In genomic region chr20:35115606-35116005, GRCh38 we compare ENCODE assay signal across 12 cellular contexts. TPM values are rescaled to one million over a fixed set of nuclear protein-coding genes. Genes with fewer than 3 reads are reported as not detected.
"Had no signal": no experiment of that assay in that cellular context is flagged by ENCODE, and none has a peak within 500 bp of the region (broad histone marks: within the 10 kb centered on the region; RNA-seq: fewer than 3 reads in every experiment).

No MANE protein-coding gene starts in this region.

- H3K4me3 ChIP-seq: body of pancreas, coronary artery, pancreas, uterus had no signal

- H3K27me3 ChIP-seq: body of pancreas, foreskin keratinocyte, pancreas, uterus had no signal

- H3K9me3 Mint-ChIP-seq: central memory CD8-positive, alpha-beta T cell; neural crest cell had no signal

- H3K4me1 ChIP-seq: body of pancreas, pancreas, uterus had no signal

- H3K27ac Mint-ChIP-seq: activated CD8-positive, alpha-beta memory T cell treated with anti-CD3 and anti-CD28 coated beads, Interleukin-2, amount 10 ng/mL, durations not matched to agents 7 days and 5 days had no signal

- ATAC-seq: activated CD4-positive, CD25-positive, alpha-beta regulatory T cell treated with anti-CD3 and anti-CD28 coated beads, Interleukin-2, amount 50 U/mL, for 24 hours; activated CD8-positive, alpha-beta memory T cell treated with anti-CD3 and anti-CD28 coated beads, Interleukin-2, amount 10 ng/mL, durations not matched to agents 7 days and 5 days; body of pancreas; foreskin keratinocyte; pancreas had no signal

- H3K4me1 Mint-ChIP-seq: central memory CD8-positive, alpha-beta T cell; neural crest cell had no signal

- H3K36me3 ChIP-seq: uterus had no signal

- H3K4me3 Mint-ChIP-seq: activated CD8-positive, alpha-beta memory T cell treated with anti-CD3 and anti-CD28 coated beads, Interleukin-2, amount 10 ng/mL, durations not matched to agents 7 days and 5 days; central memory CD8-positive, alpha-beta T cell; neural crest cell had no signal

- H3K27ac ChIP-seq: body of pancreas, foreskin keratinocyte, pancreas, uterus had no signal

- DNase-seq: activated CD8-positive, alpha-beta memory T cell treated with anti-CD3 and anti-CD28 coated beads, Interleukin-2, amount 10 ng/mL, durations not matched to agents 7 days and 5 days; amniotic stem cell; body of pancreas; foreskin keratinocyte; glutamatergic neuron; mesendoderm; pancreas; uterus had no signal

- H3K9me3 ChIP-seq: body of pancreas, pancreas, uterus had no signal

- H3K27me3 Mint-ChIP-seq: activated CD8-positive, alpha-beta memory T cell treated with anti-CD3 and anti-CD28 coated beads, Interleukin-2, amount 10 ng/mL, durations not matched to agents 7 days and 5 days; central memory CD8-positive, alpha-beta T cell had no signal

RNA-seq across cellular contexts. Expression of gene PROCR, which starts 56.3 kb away (rescaled TPM):
- total RNA-seq: neural crest cell had no signal
